Comparison of ENCODE assay signal across 19 cellular contexts in the genomic region with DNA sequence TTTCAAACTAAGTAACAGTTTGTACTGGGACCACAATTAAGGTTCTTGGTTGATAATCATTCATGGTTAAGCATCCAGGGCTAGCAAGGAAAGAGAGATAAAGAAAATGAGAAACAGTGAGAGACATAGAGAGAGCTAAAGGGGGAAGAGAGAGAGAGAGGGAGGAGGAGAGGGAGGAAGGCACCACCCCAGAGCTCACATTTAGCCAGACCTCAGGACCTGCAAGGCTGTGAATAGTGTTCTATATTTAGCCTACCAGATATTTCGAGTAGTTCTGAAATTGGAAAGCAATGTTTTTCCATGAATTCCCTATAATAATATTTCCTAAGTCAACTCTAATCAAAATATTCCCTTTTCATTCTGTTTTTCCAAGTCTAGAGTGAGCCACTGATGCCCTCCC.
DNase-seq lines count a peak whose midpoint lies in the region; TF ChIP-seq lines count a peak whose summit lies in the region.
"Had no signal": no experiment of that assay in that cellular context is flagged by ENCODE, and none has a peak within 500 bp of the region (broad histone marks: within the 10 kb centered on the region; RNA-seq: fewer than 3 reads in every experiment).

No MANE protein-coding gene starts in this region.

- intact Hi-C loops in A673 (cut with micrococcal nuclease; ENCODE audit: unreplicated experiment), result loop anchor here (2.0 to 10.0 kb wide), 4 partner anchors 65 to 503 kb away; no protein-coding TSS in a partner anchor

- peak overlapping the region; percentile 97 for H3K27ac ChIP-seq in A673 (ENCODE audit: low read depth, low read length, poor library complexity, severe bottlenecking)
- H3K27ac ChIP-seq: BLaER1 had no signal

- H3K4me1 Mint-ChIP-seq in chondrocyte (ENCODE audit: low read depth) (peaks cover 74% of the 10 kb centered on the region), osteocyte (ENCODE audit: unreplicated experiment) (peaks cover 77% of the 10 kb centered on the region)

- H3K27me3 Mint-ChIP-seq in chondrocyte (ENCODE audit: low read depth) (no peaks in the 10 kb centered on the region), osteocyte (ENCODE audit: unreplicated experiment) (no peaks in the 10 kb centered on the region)

- CTCF ChIA-PET in A673 (lab: Charles Lee), result no interaction called here

- POLR2A ChIA-PET in A673 (lab: Charles Lee; ENCODE audit: low non-redundant PET), result no interaction called here

- no peak for DNase-seq in A673 (ENCODE audit: low spot score)
- DNase-seq in EH (ENCODE audit: low read depth), result peak; percentile 20
- no peak for DNase-seq in chondrocyte (ENCODE audit: low spot score)
- DNase-seq in osteocyte (ENCODE audit: extremely low spot score, unreplicated experiment), result no peak
- DNase-seq in ureter (ENCODE audit: low spot score), result no peak
- DNase-seq in NCI-H1694 (lab: John Stamatoyannopoulos, UW), result no peak
- DNase-seq in activated gamma-delta T cell (lab: John Stamatoyannopoulos, UW), result no peak
- DNase-seq: ACHN; CD4-positive, alpha-beta T cell; COR-L47; DMS79; KBM-7; NCI-H1105; NCI-H146; NCI-H2029 treated with DMSO at 0.1 percent for 48 hours; NCI-H345; NCI-H524; NCI-H774 had no signal

- peaks cover 13% of the 10 kb centered on the region for H3K9me3 ChIP-seq in A673 (ENCODE audit: low read depth, low read length, poor library complexity, severe bottlenecking)

- BruUV-seq in A673 (replicated peaks; lab: Mats Ljungman, UMichigan), result TSS peak; percentile 92

- H3K9me3 Mint-ChIP-seq in chondrocyte (ENCODE audit: low read depth), result peaks cover 14% of the 10 kb centered on the region
- peaks cover 11% of the 10 kb centered on the region for H3K9me3 Mint-ChIP-seq in osteocyte (ENCODE audit: unreplicated experiment)
- H3K9me3 Mint-ChIP-seq: CD4-positive, alpha-beta T cell had no signal

- H3K4me3 ChIP-seq in A673 (ENCODE audit: low read depth, low read length, poor library complexity, severe bottlenecking), result no peak overlapping the region
- H3K4me3 ChIP-seq: BLaER1 had no signal

- H3K36me3 Mint-ChIP-seq in chondrocyte (ENCODE audit: low read depth), result peaks cover 11% of the 10 kb centered on the region
- peaks cover 10% of the 10 kb centered on the region for H3K36me3 Mint-ChIP-seq in osteocyte (ENCODE audit: unreplicated experiment)

- H3K27ac Mint-ChIP-seq in chondrocyte (ENCODE audit: unreplicated experiment) (peak overlapping the region; percentile 90), osteocyte (ENCODE audit: unreplicated experiment) (peak overlapping the region; percentile 91)
- H3K27ac Mint-ChIP-seq: CD4-positive, alpha-beta T cell had no signal

- peaks cover 6% of the 10 kb centered on the region for H3K36me3 ChIP-seq in A673 (ENCODE audit: insufficient read depth, low read length, poor library complexity, severe bottlenecking)
- H3K36me3 ChIP-seq: BLaER1 had no signal

- peaks cover 59% of the 10 kb centered on the region for H3K4me1 ChIP-seq in A673 (ENCODE audit: insufficient read depth, low read length, poor library complexity, severe bottlenecking)

- H3K27me3 ChIP-seq in A673 (replicated peaks; ENCODE audit: insufficient read depth, low read depth, low read length, poor library complexity), result no peaks in the 10 kb centered on the region
- H3K27me3 ChIP-seq: BLaER1 had no signal

- TF ChIP-seq CTCF in A673 (conservative IDR thresholded peaks at IDR 0.05; ENCODE audit: low read depth, low read length) (no peak), chondrocyte (IDR thresholded peaks at IDR 0.05) (no peak), osteocyte (IDR thresholded peaks at IDR 0.05) (no peak)

- H3K4me3 Mint-ChIP-seq in chondrocyte (ENCODE audit: unreplicated experiment) (peak overlapping the region; percentile 15), osteocyte (ENCODE audit: unreplicated experiment) (no peak overlapping the region)
- H3K4me3 Mint-ChIP-seq: CD4-positive, alpha-beta T cell had no signal
